In the genomic region with DNA sequence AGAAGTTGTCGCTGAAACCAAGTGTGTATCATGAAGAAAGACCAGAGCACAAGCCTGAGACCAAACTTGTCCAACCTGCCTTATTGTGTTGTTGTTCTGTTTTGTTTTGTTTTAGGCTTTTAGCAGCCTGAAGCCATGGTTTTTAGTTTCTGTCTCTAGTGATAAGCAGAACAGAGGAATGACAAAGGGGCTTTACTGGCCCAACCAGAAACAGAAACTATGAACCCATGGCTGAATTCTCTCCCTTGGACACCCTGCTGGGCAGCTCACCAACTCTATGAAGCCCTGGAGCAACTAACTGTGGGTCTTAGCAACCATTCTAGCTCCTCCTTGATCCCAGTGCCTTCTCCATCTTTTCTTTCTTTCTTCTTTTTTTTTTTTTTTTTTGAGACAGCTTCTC, we compare ENCODE assay signal across 24 cellular contexts. TPM values are rescaled to one million over a fixed set of nuclear protein-coding genes. Genes with fewer than 3 reads are reported as not detected.
A peak's percentile ranks its signal among the peaks of the same experiment; 100 is the strongest.
DNase-seq lines count a peak whose midpoint lies in the region; ATAC-seq, FAIRE-seq and TF ChIP-seq lines count a peak whose summit lies in the region.
"Had no signal": no experiment of that assay in that cellular context is flagged by ENCODE, and none has a peak within 500 bp of the region (broad histone marks: within the 10 kb centered on the region; RNA-seq: fewer than 3 reads in every experiment).

No MANE protein-coding gene starts in this region.

- H3K27me3 Mint-ChIP-seq in natural killer cell (ENCODE audit: low read depth in 2 of 2) (no peaks in the 10 kb centered on the region), T-helper 17 cell (no peaks in the 10 kb centered on the region)
- no peaks in the 10 kb centered on the region for H3K27me3 Mint-ChIP-seq in natural killer cell treated with Interleukin-12 subunit alpha and Interleukin-12 subunit beta and Interleukin-15 and Interleukin-18, amount 100 ng/mL, for 72 hours
- no peaks in the 10 kb centered on the region for H3K27me3 Mint-ChIP-seq in stimulated activated naive B cell treated with anti-CD40 and anti-IgM and Interleukin-4, amounts not matched to agents 10 μg/mL and 1 μg/mL and 100 μg/mL, for 72 hours

- ATAC-seq in natural killer cell (no peak), T-helper 17 cell (no peak), foreskin keratinocyte (no peak)
- no peak for ATAC-seq in natural killer cell treated with Interleukin-12 subunit alpha and Interleukin-12 subunit beta and Interleukin-15 and Interleukin-18, amount 100 ng/mL, for 72 hours
- peak; percentile 27 to 31 for ATAC-seq in stimulated activated naive B cell treated with anti-CD40 and anti-IgM and Interleukin-4, amounts not matched to agents 10 μg/mL and 1 μg/mL and 100 μg/mL, for 72 hours (replicated peaks)
- ATAC-seq: mucosa of descending colon had no signal

- H3K4me1 Mint-ChIP-seq in natural killer cell, result peaks cover 0 to 19% of the 10 kb centered on the region in 2 donors
- peaks cover under 1 to 12% of the 10 kb centered on the region in 2 donors for H3K4me1 Mint-ChIP-seq in natural killer cell treated with Interleukin-12 subunit alpha and Interleukin-12 subunit beta and Interleukin-15 and Interleukin-18, amount 100 ng/mL, for 72 hours (ENCODE audit: low read depth in 2 of 2)
- peaks cover 10% of the 10 kb centered on the region for H3K4me1 Mint-ChIP-seq in T-helper 17 cell
- H3K4me1 Mint-ChIP-seq in stimulated activated naive B cell treated with anti-CD40 and anti-IgM and Interleukin-4, amounts not matched to agents 10 μg/mL and 1 μg/mL and 100 μg/mL, for 72 hours, result peaks cover 13 to 14% of the 10 kb centered on the region in 2 donors

- no peak for FAIRE-seq in small intestine (lab: Jason Lieb, UNC)
- FAIRE-seq: G401.6, HTR-8/SVneo had no signal

- H3K36me3 ChIP-seq in esophagus muscularis mucosa (peaks cover 0 to 21% (median 9%) of the 10 kb centered on the region in 4 donors), small intestine (ENCODE audit: control insufficient read depth in 2 of 2, insufficient read depth in 2 of 2, low read length in 2 of 2) (no peaks in the 10 kb centered on the region)
- H3K36me3 ChIP-seq: tibial artery had no signal

- TF ChIP-seq EP300 in esophagus muscularis mucosa (IDR thresholded peaks at IDR 0.05), result no peak

- H3K27ac Mint-ChIP-seq in natural killer cell, result peak overlapping the region; percentile 41 to 81
- peak overlapping the region in 1 of 2 donors; percentile 71 for H3K27ac Mint-ChIP-seq in natural killer cell treated with Interleukin-12 subunit alpha and Interleukin-12 subunit beta and Interleukin-15 and Interleukin-18, amount 100 ng/mL, for 72 hours
- H3K27ac Mint-ChIP-seq in T-helper 17 cell, result peak overlapping the region; percentile 79
- peak overlapping the region; percentile 85 for H3K27ac Mint-ChIP-seq in stimulated activated naive B cell treated with anti-CD40 and anti-IgM and Interleukin-4, amounts not matched to agents 10 μg/mL and 1 μg/mL and 100 μg/mL, for 72 hours

- WGBS in esophagus muscularis mucosa, result 100% methylated on average over 1 of the region's 1 CpG
- WGBS in small intestine, 3 donors, result 96 to 100% (median 97%) methylated on average over 1 of the region's 1 CpG

- H3K9me3 ChIP-seq in T-helper 17 cell (ENCODE audit: control insufficient read depth, low read length, poor library complexity, severe bottlenecking) (no peaks in the 10 kb centered on the region), esophagus muscularis mucosa (no peaks in the 10 kb centered on the region), small intestine (ENCODE audit: control insufficient read depth, low read depth) (no peaks in the 10 kb centered on the region)
- H3K9me3 ChIP-seq: mucosa of descending colon, tibial artery had no signal

- no peak for DNase-seq in natural killer cell
- DNase-seq in natural killer cell treated with Interleukin-12 subunit alpha and Interleukin-12 subunit beta and Interleukin-15 and Interleukin-18, amount 100 ng/mL, for 72 hours (ENCODE audit: low spot score), result no peak
- no peak for DNase-seq in T-helper 17 cell
- peak; percentile 12 for DNase-seq in esophagus muscularis mucosa (ENCODE audit: extremely low spot score)
- DNase-seq in stimulated activated naive B cell treated with anti-CD40 and anti-IgM and Interleukin-4, amounts not matched to agents 10 μg/mL and 1 μg/mL and 100 μg/mL, for 72 hours, result no peak
- DNase-seq in small intestine, result no peak
- no peak for DNase-seq in AML-193 (lab: John Stamatoyannopoulos, UW)
- no peak for DNase-seq in foreskin keratinocyte
- DNase-seq: activated CD4-positive, alpha-beta T cell treated with anti-CD3 and anti-CD28 coated beads for 1 hour; DMS 273 treated with DMSO at 0.1 percent for 48 hours; mucosa of descending colon; NCI-H146; NCI-H774; nucleus accumbens; stimulated activated naive CD4-positive, alpha-beta T cell treated with Interleukin-2 at 50 U/mL for 16 hours; tibial artery had no signal

- H3K4me1 ChIP-seq in esophagus muscularis mucosa, result no peaks in the 10 kb centered on the region
- H3K4me1 ChIP-seq in small intestine (ENCODE audit: control insufficient read depth in 2 of 2, insufficient read depth in 1 of 2, low read depth in 1 of 2, low read length in 1 of 2), result no peaks in the 10 kb centered on the region
- H3K4me1 ChIP-seq in foreskin keratinocyte, result no peaks in the 10 kb centered on the region
- H3K4me1 ChIP-seq: tibial artery had no signal

- no peak overlapping the region for H3K4me3 ChIP-seq in esophagus muscularis mucosa
- no peak overlapping the region for H3K4me3 ChIP-seq in small intestine (ENCODE audit: low read depth in 1 of 2, low read length in 2 of 2)
- H3K4me3 ChIP-seq: mucosa of descending colon, skin epidermis, tibial artery had no signal

- H3K4me3 Mint-ChIP-seq in natural killer cell, result no peak overlapping the region
- H3K4me3 Mint-ChIP-seq in natural killer cell treated with Interleukin-12 subunit alpha and Interleukin-12 subunit beta and Interleukin-15 and Interleukin-18, amount 100 ng/mL, for 72 hours, result no peak overlapping the region
- no peak overlapping the region for H3K4me3 Mint-ChIP-seq in T-helper 17 cell
- H3K4me3 Mint-ChIP-seq in stimulated activated naive B cell treated with anti-CD40 and anti-IgM and Interleukin-4, amounts not matched to agents 10 μg/mL and 1 μg/mL and 100 μg/mL, for 72 hours, result no peak overlapping the region

- H3K27me3 ChIP-seq in esophagus muscularis mucosa (no peaks in the 10 kb centered on the region), small intestine (ENCODE audit: control insufficient read depth in 2 of 2, insufficient read depth in 2 of 2, low read length in 2 of 2) (no peaks in the 10 kb centered on the region), foreskin keratinocyte (peaks cover 7% of the 10 kb centered on the region)
- H3K27me3 ChIP-seq: tibial artery had no signal

- H3K36me3 Mint-ChIP-seq in natural killer cell, result peaks cover 46% of the 10 kb centered on the region
- H3K36me3 Mint-ChIP-seq in natural killer cell treated with Interleukin-12 subunit alpha and Interleukin-12 subunit beta and Interleukin-15 and Interleukin-18, amount 100 ng/mL, for 72 hours, result peaks cover 51% of the 10 kb centered on the region
- peaks cover 20% of the 10 kb centered on the region for H3K36me3 Mint-ChIP-seq in T-helper 17 cell (ENCODE audit: low read depth)
- H3K36me3 Mint-ChIP-seq in stimulated activated naive B cell treated with anti-CD40 and anti-IgM and Interleukin-4, amounts not matched to agents 10 μg/mL and 1 μg/mL and 100 μg/mL, for 72 hours, result peaks cover 59 to 71% of the 10 kb centered on the region in 2 donors

- intact Hi-C loops in natural killer cell (cut with micrococcal nuclease) (no loop called here), esophagus muscularis mucosa (cut with DNase I) (no loop called here)

- H3K27ac ChIP-seq in esophagus muscularis mucosa (replicated peaks in 1 of 4) (no peak overlapping the region), small intestine (ENCODE audit: low read depth in 1 of 2, low read length in 1 of 2) (no peak overlapping the region), foreskin keratinocyte (no peak overlapping the region)
- H3K27ac ChIP-seq: KMS-11, skin epidermis, tibial artery had no signal

- TF ChIP-seq CTCF in natural killer cell (IDR thresholded peaks at IDR 0.05), result no peak
- no peak for TF ChIP-seq CTCF in esophagus muscularis mucosa (IDR thresholded peaks at IDR 0.05)
- no peak for TF ChIP-seq CTCF in foreskin keratinocyte (conservative IDR thresholded peaks at IDR 0.05)

- no peaks in the 10 kb centered on the region for H3K9me3 Mint-ChIP-seq in natural killer cell
- no peaks in the 10 kb centered on the region for H3K9me3 Mint-ChIP-seq in natural killer cell treated with Interleukin-12 subunit alpha and Interleukin-12 subunit beta and Interleukin-15 and Interleukin-18, amount 100 ng/mL, for 72 hours
- H3K9me3 Mint-ChIP-seq in stimulated activated naive B cell treated with anti-CD40 and anti-IgM and Interleukin-4, amounts not matched to agents 10 μg/mL and 1 μg/mL and 100 μg/mL, for 72 hours, result peaks cover 0 to 5% of the 10 kb centered on the region in 2 donors
- H3K9me3 Mint-ChIP-seq: activated T-helper 2 cell treated with anti-CD3 and anti-CD28 coated beads, Interferon-gamma antibody, Interleukin-2, Interleukin-4, amounts not matched to agents 10 μg/mL and 5 μg/mL and 100 μg/mL, durations not matched to agents 14 hours and 24 hours and 36 hours had no signal

- TF ChIP-seq POLR2A in esophagus muscularis mucosa (IDR thresholded peaks at IDR 0.05; ENCODE audit: low read depth), result no peak

RNA-seq across cellular contexts. Expression of gene HCLS1, which starts 30.3 kb away (rescaled TPM):
- 100 to 1,000 TPM; 331 to 356 (median 336) TPM for total RNA-seq in natural killer cell
- 100 to 1,000 TPM; 252 to 297 TPM for total RNA-seq in natural killer cell treated with Interleukin-12 subunit alpha and Interleukin-12 subunit beta and Interleukin-15 and Interleukin-18, amount 100 ng/mL, for 72 hours
- 100 to 1,000 TPM; 277 to 292 TPM for total RNA-seq in T-helper 17 cell
- total RNA-seq in esophagus muscularis mucosa, result 10 to 100 TPM; 20.5 to 71.7 (median 35.5) TPM
- polyA plus RNA-seq in small intestine, result 10 to 100 TPM in 2 of 3 donors, 1 to 10 TPM in 1; 8.5 to 31.3 (median 30.4) TPM
- total RNA-seq in foreskin keratinocyte, result 1.6 and 1.9 TPM in 2 replicates
- polyA plus RNA-seq in foreskin keratinocyte, result 2.0 and 2.2 TPM in 2 replicates

RNA-seq across cellular contexts. Expression of gene FBXO40, which starts 37.2 kb away (rescaled TPM):
- total RNA-seq in natural killer cell (not detected), T-helper 17 cell (under 1 TPM in 1 of 2 donors, not detected in 1; 0.39 TPM), esophagus muscularis mucosa (not detected), foreskin keratinocyte (not detected in 2 replicates)
- not detected for total RNA-seq in natural killer cell treated with Interleukin-12 subunit alpha and Interleukin-12 subunit beta and Interleukin-15 and Interleukin-18, amount 100 ng/mL, for 72 hours
- polyA plus RNA-seq in small intestine (not detected), foreskin keratinocyte (not detected in 2 replicates)
- total RNA-seq: activated T-helper 2 cell treated with anti-CD3 and anti-CD28 coated beads, Interferon-gamma antibody, Interleukin-2, Interleukin-4, amounts not matched to agents 10 μg/mL and 5 μg/mL and 100 μg/mL, durations not matched to agents 14 hours and 24 hours and 36 hours; dermis microvascular lymphatic vessel endothelial cell; lower leg skin; OCI-LY7 had no signal

Comparison
In these comparisons a context has a peak if more than half of its experiments do, and no peak if none do; other contexts are left out.
1. ATAC-seq: peak in stimulated activated naive B cell treated with anti-CD40 and anti-IgM and Interleukin-4, amounts not matched to agents 10 μg/mL and 1 μg/mL and 100 μg/mL, for 72 hours (2 of 2); none in natural killer cell (0 of 3), natural killer cell treated with Interleukin-12 subunit alpha and Interleukin-12 subunit beta and Interleukin-15 and Interleukin-18, amount 100 ng/mL, for 72 hours (0 of 2), T-helper 17 cell (single experiment) and foreskin keratinocyte (single experiment).